ENCODE assay signal across 16 cellular contexts in the genomic region with DNA sequence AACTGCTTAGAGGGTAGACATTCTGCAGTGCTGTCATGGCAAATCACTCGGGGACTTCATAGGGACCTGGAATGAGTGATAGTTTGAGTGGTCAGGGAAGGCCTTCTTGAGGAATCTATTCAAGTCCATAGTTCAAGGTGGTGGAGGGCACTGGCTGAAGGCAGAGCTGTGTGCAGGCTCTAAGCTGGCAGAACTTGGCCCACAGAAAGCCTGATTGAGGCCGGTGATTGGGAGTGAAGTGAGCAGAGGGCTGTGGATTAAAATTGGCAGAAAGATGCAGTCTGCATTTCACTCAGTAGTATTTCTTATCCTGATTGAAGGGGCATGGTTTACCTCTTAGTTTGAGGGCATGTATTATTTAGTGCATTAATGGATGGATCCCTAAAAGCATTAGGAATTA. TPM values are rescaled to one million over a fixed set of nuclear protein-coding genes. Genes with fewer than 3 reads are reported as not detected.
DNase-seq lines count a peak whose midpoint lies in the region; ATAC-seq, FAIRE-seq and TF ChIP-seq lines count a peak whose summit lies in the region.
"Had no signal": no experiment of that assay in that cellular context is flagged by ENCODE, and none has a peak within 500 bp of the region (broad histone marks: within the 10 kb centered on the region; RNA-seq: fewer than 3 reads in every experiment).

No MANE protein-coding gene starts in this region.

- TF ChIP-seq RAD21 in HepG2 (CRISPR knock-in tag; IDR thresholded peaks at IDR 0.05): no peak

- POLR2A ChIA-PET in HepG2 (lab: Yijun Ruan, JAX): interaction anchor here (0.9 kb wide), 1 partner anchor 11 kb away, joined by 3 read pairs; no protein-coding TSS in a partner anchor
- POLR2A ChIA-PET in naive thymus-derived CD4-positive, alpha-beta T cell (lab: Charles Lee): no interaction called here

- H4K20me1 ChIP-seq in HepG2 (ENCODE audit: insufficient read depth, low read length): peaks cover 4% of the 10 kb centered on the region; the same call in 1 of the 2 replicates

- TF ChIP-seq CTCF in HepG2 (CRISPR knock-in tag; IDR thresholded peaks at IDR 0.05) (no peak), right lobe of liver (IDR thresholded peaks at IDR 0.05) (no peak), brain (conservative IDR thresholded peaks at IDR 0.05) (no peak)

- no peak overlapping the region for H2AFZ ChIP-seq in HepG2 (ENCODE audit: low read length)

- no peak for FAIRE-seq in HepG2 (lab: Jason Lieb, UNC)
- no peak for FAIRE-seq in HTR-8/SVneo (lab: Jason Lieb, UNC)

- 88% methylated on average over 2 of the region's 2 CpGs for WGBS in HepG2 (ENCODE audit: low lambda C conversion rate)
- WGBS in right lobe of liver (ENCODE audit: insufficient coverage, low coverage, low lambda C conversion rate, missing lambda C conversion rate): 75% methylated on average over 2 of the region's 2 CpGs

- no peak overlapping the region for H3K27ac ChIP-seq in HepG2 (ENCODE audit: extremely low read length, insufficient read depth, low read length)
- H3K27ac ChIP-seq in right lobe of liver: no peak overlapping the region
- no peak overlapping the region for H3K27ac ChIP-seq in naive thymus-derived CD4-positive, alpha-beta T cell (ENCODE audit: low read depth, low read length)
- H3K27ac ChIP-seq: Peyer's patch had no signal

- TF ChIP-seq EP300 in HepG2 (IDR thresholded peaks at IDR 0.05; ENCODE audit: low read depth in 2 of 2, low read length in 2 of 2) (no peak), HepG2 (CRISPR knock-in tag; IDR thresholded peaks at IDR 0.05; ENCODE audit: borderline replicate concordance) (no peak)

- DNase-seq in HepG2 (ENCODE audit: low spot score): no peak
- DNase-seq in right lobe of liver: no peak
- no peak for DNase-seq in naive thymus-derived CD4-positive, alpha-beta T cell
- no peak for DNase-seq in midbrain (lab: John Stamatoyannopoulos, UW)
- DNase-seq in KG1 (lab: John Stamatoyannopoulos, UW): no peak
- no peak for DNase-seq in HTR-8/SVneo (ENCODE audit: insufficient read length, low spot score)
- DNase-seq: activated CD4-positive, CD25-positive, alpha-beta regulatory T cell treated with anti-CD3 and anti-CD28 coated beads, Interleukin-2, amount 50 U/mL, for 72 hours; activated CD8-positive, alpha-beta memory T cell treated with anti-CD3 and anti-CD28 coated beads, Interleukin-2, amount 50 U/mL, for 48 hours; activated naive CD8-positive, alpha-beta T cell treated with anti-CD3 and anti-CD28 coated beads for 36 hours; central memory CD4-positive, alpha-beta T cell; foreskin melanocyte; NCI-H2029 treated with DMSO at 0.1 percent for 48 hours; NCI-H524 treated with DMSO at 0.1 percent for 48 hours; Peyer's patch had no signal

- peaks cover 8% of the 10 kb centered on the region for H3K36me3 Mint-ChIP-seq in brain
- no peaks in the 10 kb centered on the region for H3K36me3 Mint-ChIP-seq in naive thymus-derived CD4-positive, alpha-beta T cell
- H3K36me3 Mint-ChIP-seq: activated naive CD8-positive, alpha-beta T cell treated with anti-CD3 and anti-CD28 coated beads for 36 hours had no signal

- H3K4me3 ChIP-seq in HepG2 (replicated peaks in 1 of 3; ENCODE audit: insufficient read depth in 1 of 3, low read depth in 2 of 3, low read length in 3 of 3) (no peak overlapping the region), right lobe of liver (no peak overlapping the region)
- H3K4me3 ChIP-seq in naive thymus-derived CD4-positive, alpha-beta T cell (ENCODE audit: low read length): no peak overlapping the region
- H3K4me3 ChIP-seq: Peyer's patch had no signal

- peaks cover 3% of the 10 kb centered on the region for H3K27me3 Mint-ChIP-seq in brain
- H3K27me3 Mint-ChIP-seq in naive thymus-derived CD4-positive, alpha-beta T cell: no peaks in the 10 kb centered on the region
- H3K27me3 Mint-ChIP-seq: activated naive CD8-positive, alpha-beta T cell treated with anti-CD3 and anti-CD28 coated beads for 36 hours had no signal

- TF ChIP-seq POLR2A in HepG2 (IDR thresholded peaks at IDR 0.05; ENCODE audit: insufficient read depth in 1 of 2, low read depth in 2 of 2, low read length in 2 of 2) (no peak), right lobe of liver (IDR thresholded peaks at IDR 0.05) (no peak)

- H3K36me3 ChIP-seq in HepG2 (replicated peaks in 1 of 2; ENCODE audit: control insufficient read depth in 1 of 2, insufficient read depth in 2 of 2, low read length in 2 of 2) (peaks cover 19 to 38% of the 10 kb centered on the region in 2 experiments; a peak in 4 of 5 replicates), right lobe of liver (no peaks in the 10 kb centered on the region)
- H3K36me3 ChIP-seq in naive thymus-derived CD4-positive, alpha-beta T cell (ENCODE audit: control insufficient read depth in 2 of 3, insufficient read depth in 3 of 3, low read length in 3 of 3): no peaks in the 10 kb centered on the region
- H3K36me3 ChIP-seq: Peyer's patch had no signal

- H3K4me1 ChIP-seq in HepG2 (ENCODE audit: insufficient read depth, low read length) (peaks cover 69% of the 10 kb centered on the region), right lobe of liver (no peaks in the 10 kb centered on the region)
- H3K4me1 ChIP-seq in naive thymus-derived CD4-positive, alpha-beta T cell (ENCODE audit: control insufficient read depth in 2 of 2, insufficient read depth in 2 of 2, low read length in 2 of 2): peaks cover 13 to 14% of the 10 kb centered on the region in 2 donors

- peak overlapping the region in 3 of 5 experiments; percentile 48 to 88 (median 78) for H3K27ac Mint-ChIP-seq in brain
- H3K27ac Mint-ChIP-seq in naive thymus-derived CD4-positive, alpha-beta T cell: peak overlapping the region; percentile 13 to 92 (median 40)
- H3K27ac Mint-ChIP-seq: activated naive CD8-positive, alpha-beta T cell treated with anti-CD3 and anti-CD28 coated beads for 36 hours had no signal

- H3K9ac ChIP-seq in HepG2 (ENCODE audit: insufficient read depth, low read depth, low read length): no peak overlapping the region

- intact Hi-C loops in HepG2 (cut with micrococcal nuclease; ENCODE audit: unreplicated experiment) (no loop called here), right lobe of liver (cut with DNase I) (no loop called here)
- intact Hi-C loops in naive thymus-derived CD4-positive, alpha-beta T cell (cut with micrococcal nuclease): no loop called here

- H3K79me2 ChIP-seq in HepG2 (ENCODE audit: insufficient read depth, low read length): peaks cover 88% of the 10 kb centered on the region

- H3K27me3 ChIP-seq in HepG2 (ENCODE audit: control insufficient read depth in 1 of 2, insufficient read depth in 2 of 2, low read length in 2 of 2) (no peaks in the 10 kb centered on the region), right lobe of liver (no peaks in the 10 kb centered on the region)
- H3K27me3 ChIP-seq in naive thymus-derived CD4-positive, alpha-beta T cell (ENCODE audit: control insufficient read depth in 2 of 2, insufficient read depth in 2 of 2, low read length in 2 of 2): no peaks in the 10 kb centered on the region
- H3K27me3 ChIP-seq: Peyer's patch had no signal

- CTCF ChIA-PET in HepG2 (lab: Yijun Ruan, JAX; ENCODE audit: low intra/inter-chr PET ratio, low total read pairs): no interaction called here
- CTCF ChIA-PET in naive thymus-derived CD4-positive, alpha-beta T cell (lab: Charles Lee): no interaction called here

- H3K4me3 Mint-ChIP-seq in brain: peak overlapping the region in 2 of 5 experiments; percentile 6 to 57
- no peak overlapping the region for H3K4me3 Mint-ChIP-seq in naive thymus-derived CD4-positive, alpha-beta T cell
- H3K4me3 Mint-ChIP-seq: activated naive CD8-positive, alpha-beta T cell treated with anti-CD3 and anti-CD28 coated beads for 36 hours had no signal

- peaks cover 53% of the 10 kb centered on the region for H3K4me1 Mint-ChIP-seq in brain
- H3K4me1 Mint-ChIP-seq in naive thymus-derived CD4-positive, alpha-beta T cell: peaks cover 7 to 43% (median 22%) of the 10 kb centered on the region in 7 donors

- H3K4me2 ChIP-seq in HepG2 (ENCODE audit: low read depth, low read length): no peak overlapping the region

- no peaks in the 10 kb centered on the region for H3K9me3 ChIP-seq in HepG2 (ENCODE audit: low read length)
- H3K9me3 ChIP-seq in right lobe of liver: no peaks in the 10 kb centered on the region
- no peaks in the 10 kb centered on the region for H3K9me3 ChIP-seq in naive thymus-derived CD4-positive, alpha-beta T cell (ENCODE audit: control insufficient read depth in 2 of 3, low read length in 3 of 3)
- H3K9me3 ChIP-seq: Peyer's patch had no signal

- BruUV-seq in HepG2 (replicated peaks; lab: Mats Ljungman, UMichigan): no TSS peak

- ATAC-seq in HepG2 (peak; percentile 36), right lobe of liver (no peak), HG02852 (IDR thresholded peaks at IDR 0.05; ENCODE audit: unreplicated experiment) (no peak)
- no peak for ATAC-seq in naive thymus-derived CD4-positive, alpha-beta T cell

- in situ Hi-C loops in HepG2 (cut with HindIII; ENCODE audit: extremely low pct_ligation_motif_present, low pct_unique_long_range_greater_than_20kb): no loop called here

- peaks cover 0 to 10% (median 3%) of the 10 kb centered on the region in 5 experiments for H3K9me3 Mint-ChIP-seq in brain
- no peaks in the 10 kb centered on the region for H3K9me3 Mint-ChIP-seq in naive thymus-derived CD4-positive, alpha-beta T cell
- H3K9me3 Mint-ChIP-seq: activated naive CD8-positive, alpha-beta T cell treated with anti-CD3 and anti-CD28 coated beads for 36 hours had no signal

RNA-seq across cellular contexts. Expression of a gene that starts 44.9 kb away (rescaled TPM):
- total RNA-seq in HepG2 (2016; rRNA removed; fragmentation: Illumina TruSeq; extraction: Trizol) (85.4 and 102 TPM in 2 replicates), right lobe of liver (10 to 100 TPM; 27.7 to 66.5 (median 40.8) TPM)
- 31.3 and 33.8 TPM in 2 replicates for total RNA-seq in HepG2 (2016; cell fraction: cytosol; rRNA removed; fragmentation: Illumina TruSeq; extraction: Trizol; ENCODE audit: low read depth)
- total RNA-seq in HepG2 (2016; cell fraction: insoluble cytoplasmic fraction; rRNA removed; fragmentation: Illumina TruSeq; extraction: Trizol): 82.8 and 99.8 TPM in 2 replicates
- 24.5 and 25.3 TPM in 2 replicates for total RNA-seq in HepG2 (2016; cell fraction: membrane; rRNA removed; fragmentation: Illumina TruSeq; extraction: Trizol)
- total RNA-seq in HepG2 (2016; cell fraction: nucleus; rRNA removed; fragmentation: Illumina TruSeq; extraction: Trizol): 238 and 263 TPM in 2 replicates
- polyA plus RNA-seq in HepG2 (2011; rRNA removed) (116 and 119 TPM in 2 replicates), brain (ENCODE audit: insufficient read depth, low read depth, low replicate concordance) (4.1 TPM)
- 80.3 and 114 TPM in 2 replicates for polyA plus RNA-seq in HepG2 (2011; cell fraction: cytosol; rRNA removed)
- 157 and 177 TPM in 2 replicates for polyA plus RNA-seq in HepG2 (2011; cell fraction: nucleus; rRNA removed)
- polyA plus RNA-seq in HepG2 (2012): 163 and 168 TPM in 2 replicates
- polyA plus RNA-seq in HepG2 (2016; cell fraction: cytosol; fragmentation: Illumina TruSeq; extraction: Trizol; ENCODE audit: low read depth): 1.2 and 1.7 TPM in 2 replicates
- 32.6 and 33.9 TPM in 2 replicates for polyA plus RNA-seq in HepG2 (2016; cell fraction: insoluble cytoplasmic fraction; fragmentation: Illumina TruSeq; extraction: Trizol; ENCODE audit: low read depth)
- 2.6 and 3.8 TPM in 2 replicates for polyA plus RNA-seq in HepG2 (2016; cell fraction: membrane; fragmentation: Illumina TruSeq; extraction: Trizol; ENCODE audit: low read depth)
- polyA plus RNA-seq in HepG2 (2016; cell fraction: nucleus; fragmentation: Illumina TruSeq; extraction: Trizol; ENCODE audit: insufficient read depth, low read depth): 41.1 and 45.1 TPM in 2 replicates
- polyA minus RNA-seq in HepG2 (2011; rRNA and poly(A)+ RNA removed; ENCODE audit: low replicate concordance): 15.6 and 209 TPM in 2 replicates
- 248 and 267 TPM in 2 replicates for polyA minus RNA-seq in HepG2 (2011; cell fraction: cytosol; rRNA and poly(A)+ RNA removed)
- 1,476 and 1,554 TPM in 2 replicates for polyA minus RNA-seq in HepG2 (2011; cell fraction: nucleus; rRNA and poly(A)+ RNA removed)
- total RNA-seq in naive thymus-derived CD4-positive, alpha-beta T cell: 100 to 1,000 TPM; 148 to 280 (median 153) TPM
- 10 to 100 TPM; 46.7 to 52.1 TPM for polyA plus RNA-seq in naive thymus-derived CD4-positive, alpha-beta T cell
